ENCODE assay signal across 8 cellular contexts in genomic region chr18:70491734-70492348, GRCh38.
A peak's percentile ranks its signal among the peaks of the same experiment; 100 is the strongest.
DNase-seq lines count a peak whose midpoint lies in the region; ATAC-seq and TF ChIP-seq lines count a peak whose summit lies in the region.

No MANE protein-coding gene starts in this region.

- H3K9ac ChIP-seq in trophoblast cell (ENCODE audit: low read length): no peak overlapping the region

- H4K12ac ChIP-seq in trophoblast cell (ENCODE audit: low read depth, low read length): no peak overlapping the region

- no peak overlapping the region for H3K27ac ChIP-seq in trophoblast cell (ENCODE audit: low read depth, low read length)

- no peaks in the 10 kb centered on the region for H3K4me1 ChIP-seq in trophoblast cell (ENCODE audit: control insufficient read depth in 1 of 2, insufficient read depth in 2 of 2, low read length in 2 of 2)

- no peak overlapping the region for H2AFZ ChIP-seq in trophoblast cell (ENCODE audit: insufficient read depth, low read length, poor library complexity)

- ATAC-seq in GM19351 (IDR thresholded peaks at IDR 0.05; ENCODE audit: unreplicated experiment) (peak; percentile 93), HG03378 (IDR thresholded peaks at IDR 0.05; ENCODE audit: unreplicated experiment) (peak; percentile 85), HG02970 (IDR thresholded peaks at IDR 0.05; ENCODE audit: low FRiP score, unreplicated experiment) (no peak)

- no peaks in the 10 kb centered on the region for H3K79me1 ChIP-seq in trophoblast cell (ENCODE audit: low read length)

- no peak overlapping the region for H3K14ac ChIP-seq in trophoblast cell (ENCODE audit: low read length)

- H3K4ac ChIP-seq in trophoblast cell (ENCODE audit: low read depth, low read length): no peak overlapping the region

- H3K36me3 ChIP-seq in trophoblast cell (ENCODE audit: control insufficient read depth in 1 of 2, insufficient read depth in 2 of 2, low read length in 2 of 2): no peaks in the 10 kb centered on the region

- no peak overlapping the region for H2BK5ac ChIP-seq in trophoblast cell (ENCODE audit: low read depth, low read length, poor library complexity)

- peak; percentile 79 for DNase-seq in DMS 273 (lab: John Stamatoyannopoulos, UW; ENCODE audit: unreplicated experiment)
- peak; percentile 39 for DNase-seq in NOMO-1 treated with dmso at 0.1 percent for 144 hours (lab: John Stamatoyannopoulos, UW; ENCODE audit: unreplicated experiment)
- DNase-seq in activated T-cell treated with anti-CD3 and anti-CD28 coated beads for 4 hours: peak; percentile 35
- DNase-seq in foreskin fibroblast: peak; percentile 8 to 63
- peak; percentile 44 to 75 for DNase-seq in trophoblast cell

- no peak overlapping the region for H3K23ac ChIP-seq in trophoblast cell (ENCODE audit: low read length)

- TF ChIP-seq CTCF in foreskin fibroblast (IDR thresholded peaks at IDR 0.05; ENCODE audit: low read depth, low read length): peak; percentile 88

- no peaks in the 10 kb centered on the region for H3K9me3 ChIP-seq in trophoblast cell (ENCODE audit: insufficient read depth, low read depth, low read length)

- H2BK120ac ChIP-seq in trophoblast cell (ENCODE audit: insufficient read depth, low read length, poor library complexity): no peak overlapping the region

- no peak overlapping the region for H3K18ac ChIP-seq in trophoblast cell (ENCODE audit: low read length)

- H3K79me2 ChIP-seq in trophoblast cell (ENCODE audit: control insufficient read depth, insufficient read depth, low read length, poor library complexity): no peaks in the 10 kb centered on the region

- no peak overlapping the region for H2BK12ac ChIP-seq in trophoblast cell (ENCODE audit: low read length)

- H4K8ac ChIP-seq in trophoblast cell (ENCODE audit: low read depth, low read length): no peak overlapping the region

- no peak overlapping the region for H2AK5ac ChIP-seq in trophoblast cell (ENCODE audit: low read length)

- no peak overlapping the region for H4K91ac ChIP-seq in trophoblast cell (ENCODE audit: low read depth, low read length)

- H3K4me3 ChIP-seq in foreskin fibroblast (ENCODE audit: low read depth in 1 of 2, low read length in 2 of 2) (no peak overlapping the region), trophoblast cell (ENCODE audit: low read depth, low read length) (no peak overlapping the region)

- no peak overlapping the region for H3K4me2 ChIP-seq in trophoblast cell (ENCODE audit: low read length)

- no peaks in the 10 kb centered on the region for H3K27me3 ChIP-seq in trophoblast cell (ENCODE audit: insufficient read depth, low read length)

- WGBS in trophoblast cell (ENCODE audit: extremely low coverage, insufficient coverage, insufficient read length): no CpG with 5 or more reads among the region's 4 CpGs
